Comparison of ENCODE assay signal across 8 cellular contexts in genomic region chr19:46859637-46860124, GRCh38. TPM values are rescaled to one million over a fixed set of nuclear protein-coding genes. Genes with fewer than 3 reads are reported as not detected.
DNase-seq lines count a peak whose midpoint lies in the region; ATAC-seq, FAIRE-seq and TF ChIP-seq lines count a peak whose summit lies in the region.

No MANE protein-coding gene starts in this region.

- peaks cover 22% of the 10 kb centered on the region for H3K4me1 Mint-ChIP-seq in T-helper 17 cell

- H3K36me3 ChIP-seq in Karpas-422 (ENCODE audit: insufficient read depth, low read length) (no peaks in the 10 kb centered on the region), trophoblast cell (ENCODE audit: control insufficient read depth in 1 of 2, insufficient read depth in 2 of 2, low read length in 2 of 2) (no peaks in the 10 kb centered on the region)

- no CpG with 5 or more reads among the region's 18 CpGs for WGBS in trophoblast cell (ENCODE audit: extremely low coverage, insufficient coverage, insufficient read length)

- no peak overlapping the region for H2AK5ac ChIP-seq in trophoblast cell (ENCODE audit: low read length)

- no peak for TF ChIP-seq POLR2A in GM12892 (IDR thresholded peaks at IDR 0.05; ENCODE audit: low read depth, low read length)

- no peak for TF ChIP-seq CTCF in GM12865 (IDR thresholded peaks at IDR 0.05; ENCODE audit: insufficient read depth, low read depth, low read length, missing control alignments)
- TF ChIP-seq CTCF in foreskin fibroblast (IDR thresholded peaks at IDR 0.05; ENCODE audit: low read depth, low read length): no peak

- no peaks in the 10 kb centered on the region for H3K9me3 ChIP-seq in Karpas-422 (ENCODE audit: low read length)
- no peaks in the 10 kb centered on the region for H3K9me3 ChIP-seq in T-helper 17 cell (ENCODE audit: control insufficient read depth, low read length, poor library complexity, severe bottlenecking)
- H3K9me3 ChIP-seq in trophoblast cell (ENCODE audit: insufficient read depth, low read depth, low read length): no peaks in the 10 kb centered on the region

- H3K27me3 Mint-ChIP-seq in T-helper 17 cell: no peaks in the 10 kb centered on the region

- H3K79me2 ChIP-seq in Karpas-422 (ENCODE audit: low read length) (peaks cover 39% of the 10 kb centered on the region), trophoblast cell (ENCODE audit: control insufficient read depth, insufficient read depth, low read length, poor library complexity) (peaks cover 11% of the 10 kb centered on the region)

- no peak overlapping the region for H3K23ac ChIP-seq in trophoblast cell (ENCODE audit: low read length)

- no peak for ATAC-seq in T-helper 17 cell
- no peak for ATAC-seq in GM18867 (IDR thresholded peaks at IDR 0.05; ENCODE audit: unreplicated experiment)
- no peak for ATAC-seq in HG02642 (IDR thresholded peaks at IDR 0.05; ENCODE audit: poor library complexity, unreplicated experiment)

- H2BK12ac ChIP-seq in trophoblast cell (ENCODE audit: low read length): no peak overlapping the region

- H3K4ac ChIP-seq in trophoblast cell (ENCODE audit: low read depth, low read length): no peak overlapping the region

- no peak overlapping the region for H4K91ac ChIP-seq in trophoblast cell (ENCODE audit: low read depth, low read length)

- peak overlapping the region; percentile 66 for H3K9ac ChIP-seq in Karpas-422 (ENCODE audit: low read length)
- H3K9ac ChIP-seq in trophoblast cell (ENCODE audit: low read length): no peak overlapping the region

- H3K4me3 Mint-ChIP-seq in T-helper 17 cell: peak overlapping the region; percentile 94

- H4K8ac ChIP-seq in trophoblast cell (ENCODE audit: low read depth, low read length): peak overlapping the region; percentile 31

- no peak overlapping the region for H3K14ac ChIP-seq in trophoblast cell (ENCODE audit: low read length)

- H3K27me3 ChIP-seq in Karpas-422 (ENCODE audit: low read length) (no peaks in the 10 kb centered on the region), trophoblast cell (ENCODE audit: insufficient read depth, low read length) (no peaks in the 10 kb centered on the region)

- H2BK5ac ChIP-seq in trophoblast cell (ENCODE audit: low read depth, low read length, poor library complexity): no peak overlapping the region

- H2BK120ac ChIP-seq in trophoblast cell (ENCODE audit: insufficient read depth, low read length, poor library complexity): no peak overlapping the region

- H2AFZ ChIP-seq in Karpas-422 (ENCODE audit: low read length): peak overlapping the region; percentile 63; the same call in 1 of the 2 replicates
- peak overlapping the region; percentile 33 for H2AFZ ChIP-seq in trophoblast cell (ENCODE audit: insufficient read depth, low read length, poor library complexity)

- H3K79me1 ChIP-seq in trophoblast cell (ENCODE audit: low read length): peaks cover 11% of the 10 kb centered on the region

- no peak overlapping the region for H3K18ac ChIP-seq in trophoblast cell (ENCODE audit: low read length)

- H4K12ac ChIP-seq in trophoblast cell (ENCODE audit: low read depth, low read length): no peak overlapping the region

- H3K4me1 ChIP-seq in Karpas-422 (ENCODE audit: low read length) (peaks cover 49% of the 10 kb centered on the region), trophoblast cell (ENCODE audit: control insufficient read depth in 1 of 2, insufficient read depth in 2 of 2, low read length in 2 of 2) (peaks cover 10 to 22% of the 10 kb centered on the region in 2 experiments)

- H3K4me2 ChIP-seq in Karpas-422 (ENCODE audit: low read depth, low read length, poor library complexity, severe bottlenecking): peak overlapping the region; percentile 66
- H3K4me2 ChIP-seq in trophoblast cell (ENCODE audit: low read length): peak overlapping the region; percentile 74

- H3K27ac ChIP-seq in Karpas-422 (ENCODE audit: low read length): peak overlapping the region; percentile 93
- peak overlapping the region; percentile 51 for H3K27ac ChIP-seq in trophoblast cell (ENCODE audit: low read depth, low read length)

- H3K36me3 Mint-ChIP-seq in T-helper 17 cell (ENCODE audit: low read depth): no peaks in the 10 kb centered on the region

- no peaks in the 10 kb centered on the region for H3K9me2 ChIP-seq in Karpas-422 (replicated peaks; ENCODE audit: insufficient read depth, low read length)

- H4K20me1 ChIP-seq in Karpas-422 (ENCODE audit: insufficient read depth, low read depth, low read length): peaks cover 25% of the 10 kb centered on the region

- H3K27ac Mint-ChIP-seq in T-helper 17 cell: peak overlapping the region; percentile 80

- DNase-seq in GM12865 (ENCODE audit: low read depth) (no peak), Karpas-422 (no peak), T-helper 17 cell (no peak), foreskin fibroblast (peak; percentile 62 to 79), trophoblast cell (no peak), GM12892 (ENCODE audit: insufficient read length) (no peak)

- FAIRE-seq in GM12892 (lab: Jason Lieb, UNC): no peak

- H3K4me3 ChIP-seq in GM12865 (ENCODE audit: low read depth, low read length): peak overlapping the region; percentile 75
- peak overlapping the region; percentile 65 for H3K4me3 ChIP-seq in Karpas-422 (ENCODE audit: low read length)
- H3K4me3 ChIP-seq in foreskin fibroblast (ENCODE audit: low read depth in 1 of 2, low read length in 2 of 2): peak overlapping the region; percentile 54 to 82
- peak overlapping the region; percentile 11 for H3K4me3 ChIP-seq in trophoblast cell (ENCODE audit: low read depth, low read length)

RNA-seq across cellular contexts. Expression of gene ARHGAP35, which starts 1.1 kb away (rescaled TPM):
- 19.7 and 30.4 TPM in 2 replicates for total RNA-seq in Karpas-422 (2014; rRNA removed; shearing (Covaris generic); ENCODE audit: low replicate concordance)
- 10 to 100 TPM; 33.6 to 34.0 TPM for total RNA-seq in T-helper 17 cell
- 22.3 and 23.6 TPM in 2 replicates for polyA plus RNA-seq in trophoblast cell (2013)
- 11.5 TPM for polyA plus RNA-seq in GM12892 (2012; ENCODE audit: missing spikeins)

RNA-seq across cellular contexts. Expression of gene AP2S1, which starts 9.0 kb away (rescaled TPM):
- total RNA-seq in Karpas-422 (2014; rRNA removed; shearing (Covaris generic); ENCODE audit: low replicate concordance): 63.7 and 85.5 TPM in 2 replicates
- 10 to 100 TPM; 37.0 to 39.7 TPM for total RNA-seq in T-helper 17 cell
- 234 TPM in 2 replicates for polyA plus RNA-seq in trophoblast cell (2013)
- polyA plus RNA-seq in GM12892 (2012; ENCODE audit: missing spikeins): 62.7 TPM

Comparison
In these comparisons a context has a peak if more than half of its experiments do, and no peak if none do; other contexts are left out.
1. DNase-seq: peak in foreskin fibroblast (2 of 2); none in GM12865 (single experiment), Karpas-422 (single experiment), T-helper 17 cell (0 of 3), trophoblast cell (0 of 2) and GM12892 (single experiment).
2. H3K4me3 ChIP-seq: peak in every context shown above with its lines; median percentile 75 in GM12865; 68 in foreskin fibroblast; 65 in Karpas-422; 11 in trophoblast cell.